ENCODE assay signal across 8 cellular contexts in genomic region chr1:226121587-226122400, GRCh38. TPM values are rescaled to one million over a fixed set of nuclear protein-coding genes. Genes with fewer than 3 reads are reported as not detected.
A peak's percentile ranks its signal among the peaks of the same experiment; 100 is the strongest.
DNase-seq lines count a peak whose midpoint lies in the region; ATAC-seq lines count a peak whose summit lies in the region.

No MANE protein-coding gene starts in this region.

- 0% methylated on average over 60 to 86 of the region's 104 CpGs for whole genome bisulfite sequencing in mesodermal cell (ENCODE audit: insufficient coverage in 2 of 2), 2 experiments

- peak; percentile 66 for ATAC-seq in GM18907 (IDR thresholded peaks at IDR 0.05; ENCODE audit: unreplicated experiment)
- ATAC-seq in HG03135 (IDR thresholded peaks at IDR 0.05; ENCODE audit: unreplicated experiment) = peak; percentile 58

- peak overlapping the region; percentile 77 for H3K27ac ChIP-seq in mesodermal cell (ENCODE audit: low read depth, low read length, severe bottlenecking)

- no peaks in the 10 kb centered on the region for H3K36me3 ChIP-seq in mesodermal cell (ENCODE audit: control insufficient read depth, insufficient read depth, low read length)

- peak; percentile 63 for DNase-seq in Ammon's horn (ENCODE audit: low spot score)
- DNase-seq in NCI-H345 treated with DMSO at 0.1 percent for 48 hours (lab: John Stamatoyannopoulos, UW; ENCODE audit: unreplicated experiment) = peak; percentile 67
- DNase-seq in activated CD4-positive, alpha-beta T cell treated with anti-CD3 and anti-CD28 coated beads, Interleukin-2, amount 50 U/mL, for 24 hours (ENCODE audit: low read depth in 1 of 2, low spot score in 1 of 2) = peak; percentile 44 to 63
- peak; percentile 58 for DNase-seq in effector CD8-positive, alpha-beta T cell (lab: John Stamatoyannopoulos, UW)
- DNase-seq in stimulated activated CD8-positive, alpha-beta memory T cell treated with anti-CD3 and anti-CD28 coated beads, Interleukin-4, amount 100 ng/mL, for 1 hour (ENCODE audit: low read depth in 2 of 2, low spot score in 1 of 2) = peak; percentile 36 to 44

- H3K4me1 ChIP-seq in mesodermal cell (ENCODE audit: control insufficient read depth, insufficient read depth, low read length, poor library complexity, severe bottlenecking) = peaks cover 8% of the 10 kb centered on the region

- peak overlapping the region; percentile 55 for H3K4me3 ChIP-seq in mesodermal cell (ENCODE audit: extremely low read depth, insufficient read depth, low read length, poor library complexity, severe bottlenecking)

- no peaks in the 10 kb centered on the region for H3K9me3 ChIP-seq in mesodermal cell (ENCODE audit: control insufficient read depth, low read length)

RNA-seq across cellular contexts. Expression of gene H3-3A, which starts 59.3 kb away (rescaled TPM):
- polyA plus RNA-seq in mesodermal cell (2013, experiment 1 of 2) = 906 TPM
- polyA plus RNA-seq in mesodermal cell (2013, experiment 2 of 2) = 1,001 TPM

Comparison
In these comparisons a context has a peak if more than half of its experiments do, and no peak if none do; other contexts are left out.
1. Peak in every context shown above with its lines: DNase-seq, ATAC-seq, H3K4me3 ChIP-seq and H3K27ac ChIP-seq.